7 cellular contexts compared by ENCODE assay signal in genomic region chrX:119821703-119822102, GRCh38. TPM values are rescaled to one million over a fixed set of nuclear protein-coding genes. Genes with fewer than 3 reads are reported as not detected.
DNase-seq lines count a peak whose midpoint lies in the region; ATAC-seq, FAIRE-seq and TF ChIP-seq lines count a peak whose summit lies in the region.
"Not testable (repeated sequence)": the region's sequence is repeated elsewhere in the genome, so short reads cannot be mapped to it uniquely, and the experiment has no call there.

No MANE protein-coding gene starts in this region.

- H2AFZ ChIP-seq in PC-3 (ENCODE audit: low read length); astrocyte (ENCODE audit: low read depth, low read length): not testable (repeated sequence)

- H3K27ac Mint-ChIP-seq in astrocyte (ENCODE audit: unreplicated experiment): not testable (repeated sequence)

- not testable (repeated sequence) for H3K9ac ChIP-seq in PC-3 (ENCODE audit: low read length); astrocyte (ENCODE audit: low read length)

- H3K36me3 ChIP-seq in PC-3 (ENCODE audit: low read depth, low read length); astrocyte (ENCODE audit: insufficient read depth, low read length): not testable (repeated sequence)

- ATAC-seq in GM19328 (IDR thresholded peaks at IDR 0.05; ENCODE audit: unreplicated experiment) (peak; percentile 80), HG02571 (IDR thresholded peaks at IDR 0.05; ENCODE audit: unreplicated experiment) (peak; percentile 84), HG03159 (IDR thresholded peaks at IDR 0.05; ENCODE audit: unreplicated experiment) (peak; percentile 91), PC-3 (peak; percentile 24; the same call in 1 of the 2 replicates)

- not testable (repeated sequence) for H3K79me2 ChIP-seq in PC-3 (ENCODE audit: low read length); astrocyte (ENCODE audit: insufficient read depth, low read length)

- H3K4me1 ChIP-seq in PC-3 (ENCODE audit: insufficient read depth, low read length); astrocyte (ENCODE audit: insufficient read depth, low read length): not testable (repeated sequence)

- peak; percentile 63 for FAIRE-seq in astrocyte (lab: Jason Lieb, UNC)

- H3K4me2 ChIP-seq in PC-3 (ENCODE audit: low read length); astrocyte (ENCODE audit: low read length): not testable (repeated sequence)

- not testable (repeated sequence) for H3K36me3 Mint-ChIP-seq in astrocyte (ENCODE audit: low read depth, unreplicated experiment)

- not testable (repeated sequence) for H3K9me3 ChIP-seq in PC-3 (ENCODE audit: low read length); astrocyte (ENCODE audit: insufficient read depth, low read depth, low read length)

- not testable (repeated sequence) for H3K27ac ChIP-seq in PC-3 (ENCODE audit: low read length); astrocyte (ENCODE audit: low read depth, low read length)

- POLR2A ChIA-PET in PC-3 (lab: Charles Lee; ENCODE audit: unreplicated experiment): interaction anchor here (0.6 kb wide), 1 partner anchor 30 kb away, joined by 5 read pairs; the partner anchor contains the start of gene RPL39

- not testable (repeated sequence) for H3K9me2 ChIP-seq in PC-3 (replicated peaks; ENCODE audit: low read length)

- not testable (repeated sequence) for H4K20me1 ChIP-seq in PC-3 (ENCODE audit: low read length); astrocyte (ENCODE audit: insufficient read depth, low read length)

- peak; percentile 63 for DNase-seq in GM12865 (ENCODE audit: low read depth)
- peak; percentile 16 for DNase-seq in PC-3
- not testable (repeated sequence) for DNase-seq in astrocyte (ENCODE audit: low read depth)
- DNase-seq in kidney tubule cell (ENCODE audit: low spot score): peak; percentile 49

- H3K4me3 ChIP-seq in GM12865 (ENCODE audit: low read depth, low read length); PC-3 (ENCODE audit: low read length); astrocyte (ENCODE audit: insufficient read depth, low read depth, low read length): not testable (repeated sequence)

- H3K4me3 Mint-ChIP-seq in astrocyte (ENCODE audit: unreplicated experiment): not testable (repeated sequence)

- H3K9me3 Mint-ChIP-seq in astrocyte (ENCODE audit: unreplicated experiment): not testable (repeated sequence)

- CTCF ChIA-PET in PC-3 (lab: Charles Lee): not testable (repeated sequence)

- H3K27me3 ChIP-seq in PC-3 (ENCODE audit: low read length); astrocyte (ENCODE audit: insufficient read depth, low read length): not testable (repeated sequence)

- not testable (repeated sequence) for H3K27me3 Mint-ChIP-seq in astrocyte (ENCODE audit: low read depth, unreplicated experiment)

- H3F3A ChIP-seq in PC-3 (ENCODE audit: low read length, unreplicated experiment): not testable (repeated sequence)

- TF ChIP-seq CTCF in GM12865 (IDR thresholded peaks at IDR 0.05; ENCODE audit: insufficient read depth, low read depth, low read length, missing control alignments); PC-3 (conservative IDR thresholded peaks at IDR 0.05; ENCODE audit: low read depth, low read length); astrocyte (IDR thresholded peaks at IDR 0.05; ENCODE audit: insufficient read depth, low read depth, low read length): not testable (repeated sequence)

- intact Hi-C loops in PC-3 (cut with micrococcal nuclease): not testable (repeated sequence)

- not testable (repeated sequence) for BruUV-seq in PC-3 (replicated peaks; lab: Mats Ljungman, UMichigan)

- not testable (repeated sequence) for H3K4me1 Mint-ChIP-seq in astrocyte (ENCODE audit: low read depth, unreplicated experiment)

RNA-seq across cellular contexts. Expression of gene RPL39, which starts 30.3 kb away (rescaled TPM):
- 869 and 1,578 TPM in 2 replicates for total RNA-seq in PC-3 (2014; rRNA removed)
- 1,404 and 1,492 TPM in 2 replicates for total RNA-seq in astrocyte

RNA-seq across cellular contexts. Expression of gene UPF3B, which starts 31.1 kb away (rescaled TPM):
- total RNA-seq in PC-3 (2014; rRNA removed): 4.7 and 8.1 TPM in 2 replicates
- total RNA-seq in astrocyte: 7.0 and 8.8 TPM in 2 replicates

RNA-seq across cellular contexts. Expression of gene RNF113A, which starts 49.8 kb away (rescaled TPM):
- 13.8 and 18.6 TPM in 2 replicates for total RNA-seq in PC-3 (2014; rRNA removed)
- 16.3 and 17.8 TPM in 2 replicates for total RNA-seq in astrocyte

RNA-seq across cellular contexts. Expression of gene NDUFA1, which starts 49.9 kb away (rescaled TPM):
- total RNA-seq in PC-3 (2014; rRNA removed) (122 and 167 TPM in 2 replicates), astrocyte (105 and 109 TPM in 2 replicates)

Comparison
In these comparisons a context has a peak if more than half of its experiments do, and no peak if none do; other contexts are left out.
1. ATAC-seq: peak in every context shown above with its lines; median percentile 91 in HG03159; 84 in HG02571; 80 in GM19328; 24 in PC-3.